In the genomic region with DNA sequence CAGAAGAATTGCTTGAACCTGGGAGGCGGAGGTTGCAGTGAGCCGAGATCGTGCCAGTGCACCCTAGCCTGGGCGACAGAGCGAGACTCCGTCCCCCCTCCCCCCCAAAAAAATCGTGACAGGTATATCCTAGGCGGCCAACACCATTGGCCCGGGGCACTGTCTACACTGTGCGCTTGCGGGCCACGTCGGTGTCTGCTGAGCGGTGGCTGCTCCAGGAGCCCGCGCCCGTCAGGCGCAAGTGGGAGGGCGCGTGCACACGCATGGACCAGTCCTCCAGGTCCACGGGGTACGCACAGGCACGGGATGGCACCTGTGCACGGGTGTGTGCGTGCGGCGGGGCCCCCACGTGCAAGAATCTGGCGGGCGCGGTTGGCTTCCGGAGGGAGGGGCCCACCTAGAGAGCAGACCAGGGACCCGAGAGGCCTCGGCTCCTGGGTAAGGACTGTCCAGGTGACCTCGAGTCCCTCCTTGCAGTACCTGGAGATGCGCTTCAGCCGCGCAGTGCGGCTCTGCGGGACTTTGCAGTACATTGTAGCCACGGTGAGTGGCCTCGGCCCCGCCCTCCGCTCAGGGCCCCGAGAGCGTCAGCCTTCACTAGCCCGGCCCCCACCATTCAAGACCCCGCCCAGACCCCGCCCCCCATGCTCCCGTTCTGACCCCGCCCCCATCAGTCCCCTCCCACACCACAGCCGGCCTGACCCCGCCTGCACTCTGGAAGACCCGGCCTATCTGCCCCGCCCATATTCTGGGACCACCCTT, we compare ENCODE assay signal across 8 cellular contexts. TPM values are rescaled to one million over a fixed set of nuclear protein-coding genes. Genes with fewer than 3 reads are reported as not detected.
DNase-seq lines count a peak whose midpoint lies in the region; ATAC-seq and TF ChIP-seq lines count a peak whose summit lies in the region.

No MANE protein-coding gene starts in this region.

- in situ Hi-C loops in transverse colon (cut with MboI; ENCODE audit: low pct_ligation_motif_present in 1 of 4, low pct_unique_long_range_greater_than_20kb in 1 of 4, low sequenced_read_pairs in 3 of 4), result loop anchor here in 2 of 4 donors (10.0 to 25.0 kb wide), 3 partner anchors 51 to 162 kb away; partner anchors contain the start of gene MAP1S (in 1 of the 2)

- ATAC-seq in activated naive CD4-positive, alpha-beta T cell treated with anti-CD3 and anti-CD28 coated beads, Interleukin-2, amount 50 U/mL, for 72 hours, result peak; percentile 65 to 69
- ATAC-seq in HG02759 (IDR thresholded peaks at IDR 0.05; ENCODE audit: unreplicated experiment), result no peak

- WGBS in mesenchymal stem cell, result 17% methylated on average over 48 of the region's 56 CpGs
- 7% methylated on average over 27 of the region's 56 CpGs; no CpG with 5 or more reads in 1 of the 2 donors for WGBS in transverse colon (ENCODE audit: low coverage in 1 of 2), 2 donors

- H3K9me3 ChIP-seq in A673 (ENCODE audit: low read depth, low read length, poor library complexity, severe bottlenecking) (no peaks in the 10 kb centered on the region), SU-DHL-6 (ENCODE audit: insufficient read depth, low read length) (no peaks in the 10 kb centered on the region), mesenchymal stem cell (ENCODE audit: control insufficient read depth, low read length) (no peaks in the 10 kb centered on the region), transverse colon (no peaks in the 10 kb centered on the region)

- no peak overlapping the region for H2AK5ac ChIP-seq in mesenchymal stem cell (ENCODE audit: low read length, severe bottlenecking)

- no peaks in the 10 kb centered on the region for H3F3A ChIP-seq in SU-DHL-6 (ENCODE audit: insufficient read depth)

- no TSS peak for BruUV-seq in A673 (replicated peaks; lab: Mats Ljungman, UMichigan)

- H3K4me1 ChIP-seq in A673 (ENCODE audit: insufficient read depth, low read length, poor library complexity, severe bottlenecking), result peaks cover 5% of the 10 kb centered on the region
- peaks cover 10% of the 10 kb centered on the region for H3K4me1 ChIP-seq in mesenchymal stem cell (ENCODE audit: control insufficient read depth, insufficient read depth, low read depth, low read length)
- peaks cover 6 to 22% (median 15%) of the 10 kb centered on the region in 4 donors for H3K4me1 ChIP-seq in transverse colon

- peaks cover 0 to 4% of the 10 kb centered on the region in 2 donors for H3K36me3 Mint-ChIP-seq in activated naive CD4-positive, alpha-beta T cell treated with anti-CD3 and anti-CD28 coated beads, Interleukin-2, amount 50 U/mL, for 72 hours
- H3K36me3 Mint-ChIP-seq in HFFc6 (ENCODE audit: low read depth), result no peaks in the 10 kb centered on the region

- H2BK15ac ChIP-seq in mesenchymal stem cell (ENCODE audit: low read depth, poor library complexity, severe bottlenecking), result no peak overlapping the region

- H4K20me1 ChIP-seq in SU-DHL-6 (ENCODE audit: low read depth, low read length), result no peaks in the 10 kb centered on the region

- H3K4me2 ChIP-seq in SU-DHL-6 (ENCODE audit: low read depth, low read length, poor library complexity, severe bottlenecking) (peak overlapping the region; percentile 61), mesenchymal stem cell (ENCODE audit: low read length, poor library complexity, severe bottlenecking) (no peak overlapping the region)

- H4K91ac ChIP-seq in mesenchymal stem cell (ENCODE audit: low read length), result peak overlapping the region; percentile 68

- H2BK5ac ChIP-seq in mesenchymal stem cell (ENCODE audit: low read depth, low read length, poor library complexity, severe bottlenecking), result no peak overlapping the region

- CTCF ChIA-PET in A673 (lab: Charles Lee), result no interaction called here

- H2BK12ac ChIP-seq in mesenchymal stem cell (ENCODE audit: low read length in 2 of 2), result no peak overlapping the region

- no peak overlapping the region for H3K27ac ChIP-seq in A673 (ENCODE audit: low read depth, low read length, poor library complexity, severe bottlenecking)
- H3K27ac ChIP-seq in SU-DHL-6 (ENCODE audit: low read depth, low read length), result no peak overlapping the region
- H3K27ac ChIP-seq in mesenchymal stem cell (ENCODE audit: low read length, poor library complexity, severe bottlenecking), result no peak overlapping the region
- H3K27ac ChIP-seq in transverse colon, result no peak overlapping the region

- peak overlapping the region in 1 of 2 donors; percentile 63 for H3K27ac Mint-ChIP-seq in activated naive CD4-positive, alpha-beta T cell treated with anti-CD3 and anti-CD28 coated beads, Interleukin-2, amount 50 U/mL, for 72 hours
- no peak overlapping the region for H3K27ac Mint-ChIP-seq in HFFc6

- no peak overlapping the region for H3K4ac ChIP-seq in mesenchymal stem cell (ENCODE audit: low read depth in 1 of 2, low read length in 2 of 2)

- DNase-seq in A673 (ENCODE audit: low spot score) (peak; percentile 75), H4 (ENCODE audit: low spot score) (peak; percentile 2), mesenchymal stem cell (peak; percentile 30), transverse colon (peak; percentile 53), HFFc6 (no peak)
- peak in 1 of 2 donors; percentile 72 for DNase-seq in activated naive CD4-positive, alpha-beta T cell treated with anti-CD3 and anti-CD28 coated beads, Interleukin-2, amount 50 U/mL, for 72 hours (ENCODE audit: low spot score in 2 of 2)

- H4K8ac ChIP-seq in mesenchymal stem cell (ENCODE audit: low read length), result no peak overlapping the region

- peak overlapping the region; percentile 31 for H3K4me3 ChIP-seq in A673 (ENCODE audit: low read depth, low read length, poor library complexity, severe bottlenecking)
- H3K4me3 ChIP-seq in SU-DHL-6 (ENCODE audit: insufficient read depth, low read length, poor library complexity, severe bottlenecking), result peak overlapping the region; percentile 40
- no peak overlapping the region for H3K4me3 ChIP-seq in mesenchymal stem cell (ENCODE audit: insufficient read depth in 1 of 2, low read depth in 1 of 2, low read length in 2 of 2)
- H3K4me3 ChIP-seq in transverse colon, result peak overlapping the region in 2 of 4 donors; percentile 25 to 31

- H3K9ac ChIP-seq in SU-DHL-6 (ENCODE audit: low read length), result peak overlapping the region; percentile 27; the same call in 1 of the 2 replicates
- no peak overlapping the region for H3K9ac ChIP-seq in mesenchymal stem cell (ENCODE audit: low read length)

- TF ChIP-seq CTCF in A673 (conservative IDR thresholded peaks at IDR 0.05; ENCODE audit: low read depth, low read length) (no peak), SU-DHL-6 (IDR thresholded peaks at IDR 0.05; ENCODE audit: insufficient read depth, low read length, poor library complexity, severe bottlenecking) (no peak), transverse colon (IDR thresholded peaks at IDR 0.05) (no peak), HFFc6 (IDR thresholded peaks at IDR 0.05) (no peak)

- H3K27me3 Mint-ChIP-seq in HFFc6 (ENCODE audit: insufficient read depth), result peaks cover 35% of the 10 kb centered on the region

- H3K9me3 Mint-ChIP-seq in activated naive CD4-positive, alpha-beta T cell treated with anti-CD3 and anti-CD28 coated beads, Interleukin-2, amount 50 U/mL, for 72 hours, result no peaks in the 10 kb centered on the region
- H3K9me3 Mint-ChIP-seq in HFFc6, result no peaks in the 10 kb centered on the region

- H3K36me3 ChIP-seq in A673 (ENCODE audit: insufficient read depth, low read length, poor library complexity, severe bottlenecking) (no peaks in the 10 kb centered on the region), SU-DHL-6 (ENCODE audit: low read length) (no peaks in the 10 kb centered on the region), mesenchymal stem cell (ENCODE audit: control insufficient read depth in 1 of 2, insufficient read depth in 2 of 2, low read depth in 1 of 2, low read length in 2 of 2) (no peaks in the 10 kb centered on the region), transverse colon (no peaks in the 10 kb centered on the region)

- TF ChIP-seq EP300 in transverse colon (IDR thresholded peaks at IDR 0.05; ENCODE audit: low read depth), result no peak

- H3K14ac ChIP-seq in mesenchymal stem cell (ENCODE audit: low read length in 2 of 2), result peak overlapping the region in 1 of 2 experiments; percentile 88

- H3K4me1 Mint-ChIP-seq in HFFc6 (ENCODE audit: low read depth), result no peaks in the 10 kb centered on the region

- intact Hi-C loops in A673 (cut with micrococcal nuclease; ENCODE audit: unreplicated experiment) (loop anchor here (5.0 kb wide), 2 partner anchors 58 to 128 kb away; partner anchors contain the start of gene CCDC124), transverse colon (cut with DNase I; ENCODE audit: low total_unique reads) (no loop called here)

- no peaks in the 10 kb centered on the region for H3K79me1 ChIP-seq in mesenchymal stem cell (replicated peaks; ENCODE audit: low read length, poor library complexity, severe bottlenecking)

- peaks cover 48% of the 10 kb centered on the region for H3K27me3 ChIP-seq in A673 (replicated peaks; ENCODE audit: insufficient read depth, low read depth, low read length, poor library complexity)
- no peaks in the 10 kb centered on the region for H3K27me3 ChIP-seq in SU-DHL-6 (ENCODE audit: low read length)
- H3K27me3 ChIP-seq in mesenchymal stem cell (ENCODE audit: control insufficient read depth in 1 of 2, insufficient read depth in 1 of 2, low read length in 2 of 2), result peaks cover 47 to 64% of the 10 kb centered on the region in 2 experiments
- H3K27me3 ChIP-seq in transverse colon, result peaks cover 76% of the 10 kb centered on the region

- H3K79me2 ChIP-seq in SU-DHL-6 (ENCODE audit: insufficient read depth, low read length), result no peaks in the 10 kb centered on the region

- H3K9me2 ChIP-seq in SU-DHL-6 (replicated peaks; ENCODE audit: insufficient read depth, low read length), result no peaks in the 10 kb centered on the region

- H3K23ac ChIP-seq in mesenchymal stem cell (ENCODE audit: low read length in 2 of 2), result peak overlapping the region in 1 of 2 experiments; percentile 9

- no peak overlapping the region for H2BK120ac ChIP-seq in mesenchymal stem cell (ENCODE audit: low read depth, low read length)

- TF ChIP-seq POLR2A in transverse colon (IDR thresholded peaks at IDR 0.05), result no peak

- H2AFZ ChIP-seq in SU-DHL-6 (ENCODE audit: low read depth, low read length, severe bottlenecking) (peak overlapping the region; percentile 47), mesenchymal stem cell (ENCODE audit: low read depth, low read length) (no peak overlapping the region)

- POLR2A ChIA-PET in A673 (lab: Charles Lee; ENCODE audit: low non-redundant PET), result no interaction called here

- H3K18ac ChIP-seq in mesenchymal stem cell (ENCODE audit: low read depth in 1 of 2, low read length in 2 of 2), result no peak overlapping the region

- no peak overlapping the region for H3K4me3 Mint-ChIP-seq in HFFc6

RNA-seq across cellular contexts. Expression of gene SLC5A5, which starts 2.1 kb away (rescaled TPM):
- total RNA-seq in A673 (2021), result not detected in 2 replicates
- not detected in 2 replicates for total RNA-seq in H4 (2014; rRNA removed; shearing (Covaris generic))
- total RNA-seq in activated naive CD4-positive, alpha-beta T cell treated with anti-CD3 and anti-CD28 coated beads, Interleukin-2, amount 50 U/mL, for 72 hours, result 1 to 10 TPM; 1.5 to 2.0 TPM
- polyA plus RNA-seq in mesenchymal stem cell (2013, experiment 1 of 2), result not detected
- not detected for polyA plus RNA-seq in mesenchymal stem cell (2013, experiment 2 of 2)
- not detected for total RNA-seq in transverse colon
- not detected for total RNA-seq in HFFc6 (2021; fragmentation: NEBNext Ultra II Directional; extraction: Animal tissue kit (Norgen Biotek cat#: 25700))

RNA-seq across cellular contexts. Expression of gene RPL18A, which starts 14.1 kb away (rescaled TPM):
- 1,852 and 1,889 TPM in 2 replicates for total RNA-seq in A673 (2021)
- total RNA-seq in H4 (2014; rRNA removed; shearing (Covaris generic)), result 1,138 and 1,297 TPM in 2 replicates
- 1,000 to 10,000 TPM; 3,079 to 3,707 TPM for total RNA-seq in activated naive CD4-positive, alpha-beta T cell treated with anti-CD3 and anti-CD28 coated beads, Interleukin-2, amount 50 U/mL, for 72 hours
- 2,056 TPM for polyA plus RNA-seq in mesenchymal stem cell (2013, experiment 1 of 2)
- polyA plus RNA-seq in mesenchymal stem cell (2013, experiment 2 of 2), result 2,116 TPM
- 1,000 to 10,000 TPM in 3 of 4 donors, 100 to 1,000 TPM in 1; 727 to 1,372 (median 1,071) TPM for total RNA-seq in transverse colon
- total RNA-seq in HFFc6 (2021; fragmentation: NEBNext Ultra II Directional; extraction: Animal tissue kit (Norgen Biotek cat#: 25700)), result 1,000 to 10,000 TPM; 1,774 to 2,038 (median 1,892) TPM

RNA-seq across cellular contexts. Expression of gene JAK3, which starts 26.1 kb away (rescaled TPM):
- total RNA-seq in A673 (2021), result 2.4 and 2.5 TPM in 2 replicates
- 0.37 and 0.90 TPM in 2 replicates for total RNA-seq in H4 (2014; rRNA removed; shearing (Covaris generic))
- total RNA-seq in activated naive CD4-positive, alpha-beta T cell treated with anti-CD3 and anti-CD28 coated beads, Interleukin-2, amount 50 U/mL, for 72 hours, result 100 to 1,000 TPM; 204 to 237 TPM
- polyA plus RNA-seq in mesenchymal stem cell (2013, experiment 1 of 2), result 3.5 TPM
- 3.3 TPM for polyA plus RNA-seq in mesenchymal stem cell (2013, experiment 2 of 2)
- total RNA-seq in transverse colon, result 10 to 100 TPM in 1 of 4 donors, 1 to 10 TPM in 3; 2.3 to 22.1 (median 8.5) TPM
- under 1 TPM; 0.30 to 1.00 (median 0.40) TPM for total RNA-seq in HFFc6 (2021; fragmentation: NEBNext Ultra II Directional; extraction: Animal tissue kit (Norgen Biotek cat#: 25700))

RNA-seq across cellular contexts. Expression of gene INSL3, which starts 52.5 kb away (rescaled TPM):
- total RNA-seq in A673 (2021), result not detected in 2 replicates
- total RNA-seq in H4 (2014; rRNA removed; shearing (Covaris generic)), result not detected in 2 replicates
- total RNA-seq in activated naive CD4-positive, alpha-beta T cell treated with anti-CD3 and anti-CD28 coated beads, Interleukin-2, amount 50 U/mL, for 72 hours, result 10 to 100 TPM in 1 of 2 donors, 1 to 10 TPM in 1; 6.3 to 10.5 TPM
- 0.15 TPM for polyA plus RNA-seq in mesenchymal stem cell (2013, experiment 1 of 2)
- 0.33 TPM for polyA plus RNA-seq in mesenchymal stem cell (2013, experiment 2 of 2)
- not detected for total RNA-seq in transverse colon
- not detected for total RNA-seq in HFFc6 (2021; fragmentation: NEBNext Ultra II Directional; extraction: Animal tissue kit (Norgen Biotek cat#: 25700))

RNA-seq across cellular contexts. Expression of gene CCDC124, which starts 59.0 kb away (rescaled TPM):
- 131 and 135 TPM in 2 replicates for total RNA-seq in A673 (2021)
- total RNA-seq in H4 (2014; rRNA removed; shearing (Covaris generic)), result 30.4 and 36.6 TPM in 2 replicates
- total RNA-seq in activated naive CD4-positive, alpha-beta T cell treated with anti-CD3 and anti-CD28 coated beads, Interleukin-2, amount 50 U/mL, for 72 hours, result 10 to 100 TPM; 66.4 to 80.8 TPM
- polyA plus RNA-seq in mesenchymal stem cell (2013, experiment 1 of 2), result 72.1 TPM
- 72.7 TPM for polyA plus RNA-seq in mesenchymal stem cell (2013, experiment 2 of 2)
- total RNA-seq in transverse colon, result 10 to 100 TPM; 36.9 to 93.5 (median 41.4) TPM
- 100 to 1,000 TPM in 4 of 6 experiments, 10 to 100 TPM in 2; 86.3 to 115 (median 103) TPM for total RNA-seq in HFFc6 (2021; fragmentation: NEBNext Ultra II Directional; extraction: Animal tissue kit (Norgen Biotek cat#: 25700))

Comparison
In these comparisons a context has a peak if more than half of its experiments do, and no peak if none do; other contexts are left out.
1. H3K4me3 ChIP-seq: peak in A673 (single experiment) and SU-DHL-6 (single experiment); none in mesenchymal stem cell (0 of 2).
2. RNA of gene JAK3, which starts 26.1 kb away (total RNA-seq): 204 to 237 TPM in activated naive CD4-positive, alpha-beta T cell treated with anti-CD3 and anti-CD28 coated beads, Interleukin-2, amount 50 U/mL, for 72 hours; 2.3 to 22.1 TPM in transverse colon, 2.4 to 2.5 TPM in A673, 0.30 to 1.00 TPM in HFFc6 and 0.37 to 0.90 TPM in H4; every median in the first group is over 4 times any median in the second.